16 cellular contexts compared by ENCODE assay signal in the genomic region with DNA sequence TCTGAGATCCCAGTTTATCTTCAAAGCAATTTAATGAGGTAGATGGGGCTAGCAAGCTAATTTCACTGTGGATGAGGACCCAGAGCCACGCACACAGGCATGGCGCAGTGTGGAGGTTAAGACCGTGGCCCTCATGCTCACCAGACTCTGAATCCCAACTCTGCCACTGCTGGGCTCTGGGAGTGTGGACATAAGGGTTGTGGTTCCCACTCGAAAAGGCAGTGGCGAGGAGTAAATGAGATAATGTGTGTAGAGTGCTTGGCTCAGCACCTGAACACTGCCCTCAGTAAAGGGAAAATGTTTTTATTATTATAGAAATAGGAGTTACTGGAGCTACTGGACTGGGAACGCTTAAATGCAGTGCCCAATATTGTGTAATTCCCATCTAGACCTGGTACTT.
DNase-seq lines count a peak whose midpoint lies in the region; ATAC-seq and TF ChIP-seq lines count a peak whose summit lies in the region.
"Had no signal": no experiment of that assay in that cellular context is flagged by ENCODE, and none has a peak within 500 bp of the region (broad histone marks: within the 10 kb centered on the region; RNA-seq: fewer than 3 reads in every experiment).

No MANE protein-coding gene starts in this region.

- H3K9me3 ChIP-seq in right atrium auricular region: no peaks in the 10 kb centered on the region
- H3K9me3 ChIP-seq in thyroid gland: no peaks in the 10 kb centered on the region
- H3K9me3 ChIP-seq: BE2C had no signal

- no peak for TF ChIP-seq POLR2A in thyroid gland (IDR thresholded peaks at IDR 0.05)

- H3K27ac ChIP-seq in right atrium auricular region (peak overlapping the region; percentile 6 to 69), thyroid gland (peak overlapping the region; percentile 46 to 82 (median 53))
- H3K27ac ChIP-seq: C4-2B, HL-60 had no signal

- DNase-seq in Right ventricle myocardium superior (no peak), left cardiac atrium (no peak), NCI-H187 treated with DMSO at 0.1 percent for 48 hours (lab: John Stamatoyannopoulos, UW) (peak; percentile 21), right atrium auricular region (ENCODE audit: low spot score) (no peak), thyroid gland (peak; percentile 74 to 77), SHP77 (lab: John Stamatoyannopoulos, UW) (no peak)
- DNase-seq: ACHN; CD4-positive, alpha-beta memory T cell; COR-L47; DMS153; GF-D8 had no signal

- ATAC-seq in Right ventricle myocardium superior (ENCODE audit: poor library complexity) (peak; percentile 13), left cardiac atrium (no peak), GM21447 (IDR thresholded peaks at IDR 0.05; ENCODE audit: unreplicated experiment) (no peak)
- ATAC-seq: HCT116 had no signal

- WGBS in thyroid gland, 2 donors: 40 to 58% methylated on average over 6 of the region's 6 CpGs

- H3K4me1 ChIP-seq in right atrium auricular region (peaks cover 0 to 20% of the 10 kb centered on the region in 2 donors), thyroid gland (peaks cover 23 to 27% of the 10 kb centered on the region in 2 donors)

- H3K27me3 ChIP-seq in right atrium auricular region: no peaks in the 10 kb centered on the region
- no peaks in the 10 kb centered on the region for H3K27me3 ChIP-seq in thyroid gland
- H3K27me3 ChIP-seq: BE2C had no signal

- H3K36me3 ChIP-seq in right atrium auricular region (peaks cover 9% of the 10 kb centered on the region), thyroid gland (peaks cover 5 to 8% of the 10 kb centered on the region in 2 donors)
- H3K36me3 ChIP-seq: BE2C had no signal

- intact Hi-C loops in Right ventricle myocardium superior (cut with DNase I) (no loop called here), left cardiac atrium (cut with DNase I) (no loop called here), thyroid gland (cut with DNase I) (no loop called here)

- H3K4me3 ChIP-seq in right atrium auricular region (no peak overlapping the region), thyroid gland (replicated peaks in 1 of 3) (no peak overlapping the region)

- TF ChIP-seq CTCF in right atrium auricular region (IDR thresholded peaks at IDR 0.05) (no peak), thyroid gland (IDR thresholded peaks at IDR 0.05) (peak in 2 of 6 experiments; percentile 12)

Comparison
In these comparisons a context has a peak if more than half of its experiments do, and no peak if none do; other contexts are left out.
1. DNase-seq: peak in NCI-H187 treated with DMSO at 0.1 percent for 48 hours (single experiment) and thyroid gland (2 of 2); none in Right ventricle myocardium superior (single experiment), left cardiac atrium (single experiment), right atrium auricular region (single experiment) and SHP77 (0 of 2).